1 cellular context compared by ENCODE assay signal in the genomic region with DNA sequence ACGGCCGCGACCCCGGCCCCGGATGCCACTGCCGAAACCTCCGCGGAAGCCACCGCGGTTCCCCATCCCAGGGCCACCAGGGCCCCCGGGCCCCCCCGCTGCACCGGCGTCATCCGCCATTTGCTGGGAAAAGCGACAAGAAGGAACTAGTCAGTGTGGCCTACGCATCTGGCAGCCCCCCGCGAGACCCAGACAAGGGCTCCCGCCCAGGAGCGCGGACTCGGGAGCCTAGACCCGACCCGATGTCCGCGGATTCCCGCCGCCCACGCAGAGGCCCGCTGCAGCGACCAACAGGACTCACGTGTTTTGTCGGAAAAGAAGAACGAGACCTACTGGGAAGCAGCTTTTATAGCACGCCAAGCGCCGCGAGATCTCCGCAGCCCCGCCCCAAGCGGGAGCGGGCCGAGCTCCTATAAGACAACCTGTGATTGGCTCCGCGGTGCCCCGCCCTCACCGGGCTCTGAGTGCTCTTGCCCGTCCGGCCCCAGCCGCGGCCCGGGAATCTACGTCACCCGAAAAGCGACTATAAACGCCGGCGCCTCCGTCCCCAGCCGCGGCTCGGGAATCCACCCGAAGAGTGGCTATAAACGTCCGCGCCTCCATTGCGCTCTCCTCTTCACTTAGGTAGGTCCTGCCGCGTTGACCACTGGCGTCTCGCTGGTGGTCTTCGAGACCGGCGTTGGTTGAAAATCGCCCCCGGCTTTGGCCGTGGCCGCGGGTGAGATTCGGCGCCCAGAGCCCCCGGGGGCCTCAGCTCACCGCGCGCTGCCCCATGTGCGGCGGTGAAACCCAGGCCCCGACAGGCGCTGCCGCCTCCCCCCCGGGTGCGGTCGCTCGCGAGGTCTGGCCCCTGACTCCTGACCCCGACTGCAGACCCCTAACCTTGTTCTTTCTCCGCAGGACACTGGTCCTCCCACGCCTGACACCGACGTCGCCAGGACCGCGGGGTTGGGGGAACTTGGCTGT.
TF ChIP-seq lines count a peak whose summit lies in the region.

A gene (minus strand): TSS at position 321 of the 966 bp plus-strand sequence. CDS start 201 bp downstream, at position 120.

TF ChIP-seq in HepG2, 621 proteins besides CTCF, POLR2A, EP300 and RAD21 (continued from another document and continues in another):
- TF ChIP-seq, protein P1, sequence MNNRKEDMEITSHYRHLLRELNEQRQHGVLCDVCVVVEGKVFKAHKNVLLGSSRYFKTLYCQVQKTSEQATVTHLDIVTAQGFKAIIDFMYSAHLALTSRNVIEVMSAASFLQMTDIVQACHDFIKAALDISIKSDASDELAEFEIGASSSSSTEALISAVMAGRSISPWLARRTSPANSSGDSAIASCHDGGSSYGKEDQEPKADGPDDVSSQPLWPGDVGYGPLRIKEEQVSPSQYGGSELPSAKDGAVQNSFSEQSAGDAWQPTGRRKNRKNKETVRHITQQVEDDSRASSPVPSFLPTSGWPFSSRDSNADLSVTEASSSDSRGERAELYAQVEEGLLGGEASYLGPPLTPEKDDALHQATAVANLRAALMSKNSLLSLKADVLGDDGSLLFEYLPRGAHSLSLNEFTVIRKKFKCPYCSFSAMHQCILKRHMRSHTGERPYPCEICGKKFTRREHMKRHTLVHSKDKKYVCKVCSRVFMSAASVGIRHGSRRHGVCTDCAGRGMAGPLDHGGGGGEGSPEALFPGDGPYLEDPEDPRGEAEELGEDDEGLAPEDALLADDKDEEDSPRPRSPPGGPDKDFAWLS (CRISPR knock-in tag; IDR thresholded peaks at IDR 0.05; ENCODE audit: borderline replicate concordance): no peak
- TF ChIP-seq, protein P2, sequence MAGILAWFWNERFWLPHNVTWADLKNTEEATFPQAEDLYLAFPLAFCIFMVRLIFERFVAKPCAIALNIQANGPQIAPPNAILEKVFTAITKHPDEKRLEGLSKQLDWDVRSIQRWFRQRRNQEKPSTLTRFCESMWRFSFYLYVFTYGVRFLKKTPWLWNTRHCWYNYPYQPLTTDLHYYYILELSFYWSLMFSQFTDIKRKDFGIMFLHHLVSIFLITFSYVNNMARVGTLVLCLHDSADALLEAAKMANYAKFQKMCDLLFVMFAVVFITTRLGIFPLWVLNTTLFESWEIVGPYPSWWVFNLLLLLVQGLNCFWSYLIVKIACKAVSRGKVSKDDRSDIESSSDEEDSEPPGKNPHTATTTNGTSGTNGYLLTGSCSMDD (CRISPR knock-in tag; IDR thresholded peaks at IDR 0.05): no peak
- no peak for TF ChIP-seq PRPF4 (IDR thresholded peaks at IDR 0.05; ENCODE audit: low read depth, low read length, poor library complexity, severe bottlenecking)
- TF ChIP-seq, protein P3, sequence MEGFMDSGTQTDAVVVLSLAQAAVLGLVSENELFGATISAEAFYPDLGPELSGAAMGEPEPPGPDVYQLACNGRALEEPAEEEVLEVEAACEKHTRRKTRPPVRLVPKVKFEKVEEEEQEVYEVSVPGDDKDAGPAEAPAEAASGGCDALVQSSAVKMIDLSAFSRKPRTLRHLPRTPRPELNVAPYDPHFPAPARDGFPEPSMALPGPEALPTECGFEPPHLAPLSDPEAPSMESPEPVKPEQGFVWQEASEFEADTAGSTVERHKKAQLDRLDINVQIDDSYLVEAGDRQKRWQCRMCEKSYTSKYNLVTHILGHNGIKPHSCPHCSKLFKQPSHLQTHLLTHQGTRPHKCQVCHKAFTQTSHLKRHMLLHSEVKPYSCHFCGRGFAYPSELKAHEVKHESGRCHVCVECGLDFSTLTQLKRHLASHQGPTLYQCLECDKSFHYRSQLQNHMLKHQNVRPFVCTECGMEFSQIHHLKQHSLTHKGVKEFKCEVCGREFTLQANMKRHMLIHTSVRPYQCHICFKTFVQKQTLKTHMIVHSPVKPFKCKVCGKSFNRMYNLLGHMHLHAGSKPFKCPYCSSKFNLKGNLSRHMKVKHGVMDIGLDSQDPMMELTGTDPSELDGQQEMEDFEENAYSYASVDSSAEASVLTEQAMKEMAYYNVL (CRISPR knock-in tag; IDR thresholded peaks at IDR 0.05; ENCODE audit: borderline replicate concordance): peak; percentile 50; the same call in 1 of the 2 replicates
- 0 out of 2 replicates have a peak, but pooled peaks have one; percentile 35 for TF ChIP-seq ZNF468 (CRISPR knock-in tag; IDR thresholded peaks at IDR 0.05)
- TF ChIP-seq SP140L (CRISPR knock-in tag; IDR thresholded peaks at IDR 0.05; ENCODE audit: borderline replicate concordance): no peak
- no peak for TF ChIP-seq ZNF841 (CRISPR knock-in tag; IDR thresholded peaks at IDR 0.05; ENCODE audit: borderline replicate concordance)
- TF ChIP-seq PTBP1 (IDR thresholded peaks at IDR 0.05; ENCODE audit: low read depth, low read length, poor library complexity, severe bottlenecking): no peak
- peak; percentile 84 for TF ChIP-seq ATF7-NPFF (CRISPR knock-in tag; IDR thresholded peaks at IDR 0.05; ENCODE audit: low read depth)
- TF ChIP-seq, protein P4, sequence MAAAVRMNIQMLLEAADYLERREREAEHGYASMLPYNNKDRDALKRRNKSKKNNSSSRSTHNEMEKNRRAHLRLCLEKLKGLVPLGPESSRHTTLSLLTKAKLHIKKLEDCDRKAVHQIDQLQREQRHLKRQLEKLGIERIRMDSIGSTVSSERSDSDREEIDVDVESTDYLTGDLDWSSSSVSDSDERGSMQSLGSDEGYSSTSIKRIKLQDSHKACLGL (CRISPR knock-in tag; IDR thresholded peaks at IDR 0.05): peak; percentile 60; the same call in 1 of the 2 replicates
- peak; percentile 47 for TF ChIP-seq SRSF1 (optimal IDR thresholded peaks at IDR 0.05; ENCODE audit: low read depth, low read length)
- TF ChIP-seq, protein P5, sequence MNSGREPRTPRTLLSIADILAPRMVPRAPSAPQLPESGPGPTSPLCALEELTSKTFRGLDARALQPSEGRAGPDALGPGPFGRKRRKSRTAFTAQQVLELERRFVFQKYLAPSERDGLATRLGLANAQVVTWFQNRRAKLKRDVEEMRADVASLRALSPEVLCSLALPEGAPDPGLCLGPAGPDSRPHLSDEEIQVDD (CRISPR knock-in tag; IDR thresholded peaks at IDR 0.05; ENCODE audit: borderline replicate concordance): 0 out of 2 replicates have a peak, but pooled peaks have one; percentile 21
- no peak for TF ChIP-seq GPN1 (CRISPR knock-in tag; IDR thresholded peaks at IDR 0.05; ENCODE audit: borderline replicate concordance)
- no peak for TF ChIP-seq CENPT (CRISPR knock-in tag; IDR thresholded peaks at IDR 0.05; ENCODE audit: low read depth)
- peak; percentile 84; the same call in 1 of the 2 replicates for TF ChIP-seq GATA4 (IDR thresholded peaks at IDR 0.05; ENCODE audit: borderline replicate concordance, low read depth)
- TF ChIP-seq TRIM24 (CRISPR knock-in tag; IDR thresholded peaks at IDR 0.05): no peak
- TF ChIP-seq, protein P6, sequence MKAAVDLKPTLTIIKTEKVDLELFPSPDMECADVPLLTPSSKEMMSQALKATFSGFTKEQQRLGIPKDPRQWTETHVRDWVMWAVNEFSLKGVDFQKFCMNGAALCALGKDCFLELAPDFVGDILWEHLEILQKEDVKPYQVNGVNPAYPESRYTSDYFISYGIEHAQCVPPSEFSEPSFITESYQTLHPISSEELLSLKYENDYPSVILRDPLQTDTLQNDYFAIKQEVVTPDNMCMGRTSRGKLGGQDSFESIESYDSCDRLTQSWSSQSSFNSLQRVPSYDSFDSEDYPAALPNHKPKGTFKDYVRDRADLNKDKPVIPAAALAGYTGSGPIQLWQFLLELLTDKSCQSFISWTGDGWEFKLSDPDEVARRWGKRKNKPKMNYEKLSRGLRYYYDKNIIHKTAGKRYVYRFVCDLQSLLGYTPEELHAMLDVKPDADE (CRISPR knock-in tag; IDR thresholded peaks at IDR 0.05): no peak
- no peak for TF ChIP-seq NR2F6 (IDR thresholded peaks at IDR 0.05)
- peak; percentile 44; the same call in 1 of the 2 replicates for TF ChIP-seq NR2F6 (CRISPR knock-in tag; IDR thresholded peaks at IDR 0.05)
- TF ChIP-seq ZBTB21 (CRISPR knock-in tag; IDR thresholded peaks at IDR 0.05): peak; percentile 9; the same call in 1 of the 2 replicates
- peak; percentile 65; the same call in 1 of the 2 replicates for TF ChIP-seq ZNF30 (CRISPR knock-in tag; IDR thresholded peaks at IDR 0.05)
- no peak for TF ChIP-seq MAFF (IDR thresholded peaks at IDR 0.05; ENCODE audit: low read depth, low read length)
- TF ChIP-seq, protein P7, sequence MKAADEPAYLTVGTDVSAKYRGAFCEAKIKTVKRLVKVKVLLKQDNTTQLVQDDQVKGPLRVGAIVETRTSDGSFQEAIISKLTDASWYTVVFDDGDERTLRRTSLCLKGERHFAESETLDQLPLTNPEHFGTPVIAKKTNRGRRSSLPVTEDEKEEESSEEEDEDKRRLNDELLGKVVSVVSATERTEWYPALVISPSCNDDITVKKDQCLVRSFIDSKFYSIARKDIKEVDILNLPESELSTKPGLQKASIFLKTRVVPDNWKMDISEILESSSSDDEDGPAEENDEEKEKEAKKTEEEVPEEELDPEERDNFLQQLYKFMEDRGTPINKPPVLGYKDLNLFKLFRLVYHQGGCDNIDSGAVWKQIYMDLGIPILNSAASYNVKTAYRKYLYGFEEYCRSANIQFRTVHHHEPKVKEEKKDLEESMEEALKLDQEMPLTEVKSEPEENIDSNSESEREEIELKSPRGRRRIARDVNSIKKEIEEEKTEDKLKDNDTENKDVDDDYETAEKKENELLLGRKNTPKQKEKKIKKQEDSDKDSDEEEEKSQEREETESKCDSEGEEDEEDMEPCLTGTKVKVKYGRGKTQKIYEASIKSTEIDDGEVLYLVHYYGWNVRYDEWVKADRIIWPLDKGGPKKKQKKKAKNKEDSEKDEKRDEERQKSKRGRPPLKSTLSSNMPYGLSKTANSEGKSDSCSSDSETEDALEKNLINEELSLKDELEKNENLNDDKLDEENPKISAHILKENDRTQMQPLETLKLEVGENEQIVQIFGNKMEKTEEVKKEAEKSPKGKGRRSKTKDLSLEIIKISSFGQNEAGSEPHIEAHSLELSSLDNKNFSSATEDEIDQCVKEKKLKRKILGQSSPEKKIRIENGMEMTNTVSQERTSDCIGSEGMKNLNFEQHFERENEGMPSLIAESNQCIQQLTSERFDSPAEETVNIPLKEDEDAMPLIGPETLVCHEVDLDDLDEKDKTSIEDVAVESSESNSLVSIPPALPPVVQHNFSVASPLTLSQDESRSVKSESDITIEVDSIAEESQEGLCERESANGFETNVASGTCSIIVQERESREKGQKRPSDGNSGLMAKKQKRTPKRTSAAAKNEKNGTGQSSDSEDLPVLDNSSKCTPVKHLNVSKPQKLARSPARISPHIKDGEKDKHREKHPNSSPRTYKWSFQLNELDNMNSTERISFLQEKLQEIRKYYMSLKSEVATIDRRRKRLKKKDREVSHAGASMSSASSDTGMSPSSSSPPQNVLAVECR (CRISPR knock-in tag; IDR thresholded peaks at IDR 0.05; ENCODE audit: borderline replicate concordance): peak; percentile 85
- peak; percentile 70; the same call in 1 of the 2 replicates for TF ChIP-seq NFKBIZ (CRISPR knock-in tag; IDR thresholded peaks at IDR 0.05)
- TF ChIP-seq, protein P8, sequence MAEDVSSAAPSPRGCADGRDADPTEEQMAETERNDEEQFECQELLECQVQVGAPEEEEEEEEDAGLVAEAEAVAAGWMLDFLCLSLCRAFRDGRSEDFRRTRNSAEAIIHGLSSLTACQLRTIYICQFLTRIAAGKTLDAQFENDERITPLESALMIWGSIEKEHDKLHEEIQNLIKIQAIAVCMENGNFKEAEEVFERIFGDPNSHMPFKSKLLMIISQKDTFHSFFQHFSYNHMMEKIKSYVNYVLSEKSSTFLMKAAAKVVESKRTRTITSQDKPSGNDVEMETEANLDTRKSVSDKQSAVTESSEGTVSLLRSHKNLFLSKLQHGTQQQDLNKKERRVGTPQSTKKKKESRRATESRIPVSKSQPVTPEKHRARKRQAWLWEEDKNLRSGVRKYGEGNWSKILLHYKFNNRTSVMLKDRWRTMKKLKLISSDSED (CRISPR knock-in tag; IDR thresholded peaks at IDR 0.05): 0 out of 2 replicates have a peak, but pooled peaks have one; percentile 73
- TF ChIP-seq ZNF460 (CRISPR knock-in tag; IDR thresholded peaks at IDR 0.05; ENCODE audit: borderline replicate concordance): no peak; the same call in 1 of the 2 replicates
- peak; percentile 64; the same call in 1 of the 2 replicates for TF ChIP-seq MEIS2 (CRISPR knock-in tag; IDR thresholded peaks at IDR 0.05)
- TF ChIP-seq JUN (CRISPR knock-in tag; IDR thresholded peaks at IDR 0.05): no peak
- TF ChIP-seq, protein P9, sequence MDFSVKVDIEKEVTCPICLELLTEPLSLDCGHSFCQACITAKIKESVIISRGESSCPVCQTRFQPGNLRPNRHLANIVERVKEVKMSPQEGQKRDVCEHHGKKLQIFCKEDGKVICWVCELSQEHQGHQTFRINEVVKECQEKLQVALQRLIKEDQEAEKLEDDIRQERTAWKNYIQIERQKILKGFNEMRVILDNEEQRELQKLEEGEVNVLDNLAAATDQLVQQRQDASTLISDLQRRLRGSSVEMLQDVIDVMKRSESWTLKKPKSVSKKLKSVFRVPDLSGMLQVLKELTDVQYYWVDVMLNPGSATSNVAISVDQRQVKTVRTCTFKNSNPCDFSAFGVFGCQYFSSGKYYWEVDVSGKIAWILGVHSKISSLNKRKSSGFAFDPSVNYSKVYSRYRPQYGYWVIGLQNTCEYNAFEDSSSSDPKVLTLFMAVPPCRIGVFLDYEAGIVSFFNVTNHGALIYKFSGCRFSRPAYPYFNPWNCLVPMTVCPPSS (IDR thresholded peaks at IDR 0.05): no peak
- TF ChIP-seq, protein P10, sequence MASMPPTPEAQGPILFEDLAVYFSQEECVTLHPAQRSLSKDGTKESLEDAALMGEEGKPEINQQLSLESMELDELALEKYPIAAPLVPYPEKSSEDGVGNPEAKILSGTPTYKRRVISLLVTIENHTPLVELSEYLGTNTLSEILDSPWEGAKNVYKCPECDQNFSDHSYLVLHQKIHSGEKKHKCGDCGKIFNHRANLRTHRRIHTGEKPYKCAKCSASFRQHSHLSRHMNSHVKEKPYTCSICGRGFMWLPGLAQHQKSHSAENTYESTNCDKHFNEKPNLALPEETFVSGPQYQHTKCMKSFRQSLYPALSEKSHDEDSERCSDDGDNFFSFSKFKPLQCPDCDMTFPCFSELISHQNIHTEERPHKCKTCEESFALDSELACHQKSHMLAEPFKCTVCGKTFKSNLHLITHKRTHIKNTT (CRISPR knock-in tag; IDR thresholded peaks at IDR 0.05): no peak
- TF ChIP-seq, protein P11, sequence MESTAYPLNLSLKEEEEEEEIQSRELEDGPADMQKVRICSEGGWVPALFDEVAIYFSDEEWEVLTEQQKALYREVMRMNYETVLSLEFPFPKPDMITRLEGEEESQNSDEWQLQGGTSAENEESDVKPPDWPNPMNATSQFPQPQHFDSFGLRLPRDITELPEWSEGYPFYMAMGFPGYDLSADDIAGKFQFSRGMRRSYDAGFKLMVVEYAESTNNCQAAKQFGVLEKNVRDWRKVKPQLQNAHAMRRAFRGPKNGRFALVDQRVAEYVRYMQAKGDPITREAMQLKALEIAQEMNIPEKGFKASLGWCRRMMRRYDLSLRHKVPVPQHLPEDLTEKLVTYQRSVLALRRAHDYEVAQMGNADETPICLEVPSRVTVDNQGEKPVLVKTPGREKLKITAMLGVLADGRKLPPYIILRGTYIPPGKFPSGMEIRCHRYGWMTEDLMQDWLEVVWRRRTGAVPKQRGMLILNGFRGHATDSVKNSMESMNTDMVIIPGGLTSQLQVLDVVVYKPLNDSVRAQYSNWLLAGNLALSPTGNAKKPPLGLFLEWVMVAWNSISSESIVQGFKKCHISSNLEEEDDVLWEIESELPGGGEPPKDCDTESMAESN (CRISPR knock-in tag; conservative IDR thresholded peaks at IDR 0.05): no peak; the same call in 1 of the 2 replicates
- TF ChIP-seq ZNF256 (CRISPR knock-in tag; conservative IDR thresholded peaks at IDR 0.05): no peak; the same call in 1 of the 2 replicates
- no peak for TF ChIP-seq TCF12 (IDR thresholded peaks at IDR 0.05)
- TF ChIP-seq TCF12 (CRISPR knock-in tag; IDR thresholded peaks at IDR 0.05): no peak
- TF ChIP-seq HNF4G (IDR thresholded peaks at IDR 0.05; ENCODE audit: borderline replicate concordance, low read depth, low read length): no peak
- TF ChIP-seq HNF4G (CRISPR knock-in tag; IDR thresholded peaks at IDR 0.05; ENCODE audit: borderline replicate concordance, low read depth): no peak
- no peak; the same call in 1 of the 2 replicates for TF ChIP-seq HMG20B (CRISPR knock-in tag; conservative IDR thresholded peaks at IDR 0.05)
